8 cellular contexts compared by ENCODE assay signal in the genomic region with DNA sequence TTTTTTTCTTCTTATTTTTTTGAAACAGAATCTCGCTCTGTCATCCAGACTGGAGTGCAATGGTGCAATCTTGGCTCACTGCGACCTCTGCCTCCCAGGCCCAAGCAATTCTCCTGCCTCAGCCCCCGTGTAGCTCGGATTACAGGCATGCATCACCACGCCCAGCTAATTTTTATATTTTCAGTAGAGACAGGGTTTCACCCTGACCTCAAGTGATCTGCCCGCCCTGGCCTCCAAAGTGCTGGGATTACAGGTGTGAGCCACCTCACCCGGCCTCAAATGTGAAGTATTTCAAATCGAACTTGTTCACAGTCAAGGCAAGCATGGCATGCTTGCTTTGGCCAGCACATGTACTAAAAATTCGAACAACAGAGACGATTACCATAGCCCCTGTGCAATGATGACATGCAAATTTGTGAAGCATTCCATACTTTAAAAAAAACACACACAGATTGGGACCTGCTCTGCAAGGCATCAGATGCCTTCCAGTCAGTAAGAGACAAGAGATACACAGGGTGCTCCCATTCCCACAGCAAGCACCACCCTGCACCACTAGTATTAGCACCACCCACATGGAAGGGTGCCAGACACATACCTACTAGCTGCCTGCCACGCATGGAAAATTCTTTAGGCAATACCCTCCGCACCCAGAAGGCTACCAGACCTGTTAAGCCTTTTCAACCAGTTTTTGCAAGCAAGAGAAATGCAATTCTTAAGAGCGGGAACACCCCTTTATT. TPM values are rescaled to one million over a fixed set of nuclear protein-coding genes. Genes with fewer than 3 reads are reported as not detected.
DNase-seq lines count a peak whose midpoint lies in the region; ATAC-seq and TF ChIP-seq lines count a peak whose summit lies in the region.

No MANE protein-coding gene starts in this region.

- no peak overlapping the region for H3K27ac ChIP-seq in CD4-positive, alpha-beta memory T cell (ENCODE audit: low read depth, low read length)
- peak overlapping the region; percentile 78 for H3K27ac ChIP-seq in suprapubic skin

- peaks cover 0 to 2% (median 0%) of the 10 kb centered on the region in 8 donors for H3K9me3 Mint-ChIP-seq in CD4-positive, alpha-beta memory T cell

- peaks cover 0 to 100% (median 81%) of the 10 kb centered on the region in 4 donors for H3K4me1 Mint-ChIP-seq in CD4-positive, alpha-beta memory T cell

- H3K36me3 Mint-ChIP-seq in CD4-positive, alpha-beta memory T cell = peaks cover 0 to 8% of the 10 kb centered on the region in 2 donors

- TF ChIP-seq CTCF in astrocyte of the spinal cord (IDR thresholded peaks at IDR 0.05; ENCODE audit: low read depth, low read length) (no peak), suprapubic skin (IDR thresholded peaks at IDR 0.05) (peak in 1 of 2 donors; percentile 7)

- TF ChIP-seq POLR2A in suprapubic skin (IDR thresholded peaks at IDR 0.05) = no peak

- CTCF ChIA-PET in CD4-positive, alpha-beta memory T cell (lab: Charles Lee; ENCODE audit: partially characterized antibody) = interaction anchor here (1.2 kb wide), 1 partner anchor 41 kb away, joined by 3 read pairs; no protein-coding TSS in a partner anchor

- peak overlapping the region in 7 of 8 donors; percentile 32 to 70 (median 67) for H3K4me3 Mint-ChIP-seq in CD4-positive, alpha-beta memory T cell

- ATAC-seq in HG02970 (IDR thresholded peaks at IDR 0.05; ENCODE audit: low FRiP score, unreplicated experiment) (no peak), GM21529 (IDR thresholded peaks at IDR 0.05; ENCODE audit: unreplicated experiment) (no peak), HG03159 (IDR thresholded peaks at IDR 0.05; ENCODE audit: unreplicated experiment) (no peak)

- no peaks in the 10 kb centered on the region for H3K27me3 Mint-ChIP-seq in CD4-positive, alpha-beta memory T cell

- POLR2A ChIA-PET in CD4-positive, alpha-beta memory T cell (lab: Charles Lee; ENCODE audit: partially characterized antibody) = interaction anchor here (0.6 to 1.4 kb wide), 2 partner anchors 15 to 21 kb away, joined by 3 to 4 read pairs; no protein-coding TSS in a partner anchor

- in situ Hi-C loops in astrocyte of the spinal cord (cut with HindIII; ENCODE audit: low sequenced_read_pairs) = no loop called here

- no peaks in the 10 kb centered on the region for H3K27me3 ChIP-seq in CD4-positive, alpha-beta memory T cell (ENCODE audit: insufficient read depth, low read length)
- H3K27me3 ChIP-seq in suprapubic skin = no peaks in the 10 kb centered on the region

- peak in 1 of 5 donors; percentile 58 for DNase-seq in CD4-positive, alpha-beta memory T cell
- DNase-seq in HuH-7 (ENCODE audit: low spot score) = peak; percentile 72
- DNase-seq in astrocyte of the spinal cord (ENCODE audit: low read depth, low spot score) = peak; percentile 58
- DNase-seq in kidney glomerular epithelial cell (lab: John Stamatoyannopoulos, UW) = peak; percentile 51
- no peak for DNase-seq in suprapubic skin (ENCODE audit: low spot score in 2 of 2)

- WGBS in suprapubic skin = 32% methylated on average over 13 of the region's 13 CpGs

- intact Hi-C loops in CD4-positive, alpha-beta memory T cell (cut with micrococcal nuclease) = loop anchor here (2.0 kb wide), 1 partner anchor 42 kb away; no protein-coding TSS in a partner anchor

- no peak for TF ChIP-seq EP300 in suprapubic skin (IDR thresholded peaks at IDR 0.05)

- peaks cover 100% of the 10 kb centered on the region for H3K4me1 ChIP-seq in CD4-positive, alpha-beta memory T cell (ENCODE audit: insufficient read depth, low read length)
- peaks cover 89% of the 10 kb centered on the region for H3K4me1 ChIP-seq in suprapubic skin

- H3K4me3 ChIP-seq in CD4-positive, alpha-beta memory T cell (ENCODE audit: low read length in 2 of 2) = no peak overlapping the region
- H3K4me3 ChIP-seq in astrocyte of the spinal cord (ENCODE audit: low read depth, low read length) = no peak overlapping the region
- H3K4me3 ChIP-seq in suprapubic skin = peak overlapping the region; percentile 13

- H3K36me3 ChIP-seq in CD4-positive, alpha-beta memory T cell (ENCODE audit: insufficient read depth, low read length) = no peaks in the 10 kb centered on the region
- H3K36me3 ChIP-seq in suprapubic skin = no peaks in the 10 kb centered on the region

- H3K27ac Mint-ChIP-seq in CD4-positive, alpha-beta memory T cell = peak overlapping the region; percentile 67 to 91 (median 84)

- H3K9me3 ChIP-seq in CD4-positive, alpha-beta memory T cell (ENCODE audit: control insufficient read depth in 1 of 2, low read length in 2 of 2) = no peaks in the 10 kb centered on the region
- H3K9me3 ChIP-seq in suprapubic skin = no peaks in the 10 kb centered on the region

RNA-seq across cellular contexts. Expression of gene ANKRD11, which starts 47.2 kb away (rescaled TPM):
- 100 to 1,000 TPM; 229 to 246 TPM for total RNA-seq in CD4-positive, alpha-beta memory T cell
- 10 to 100 TPM in 1 of 2 donors, 1 to 10 TPM in 1; 3.9 to 49.7 TPM for polyA plus RNA-seq in CD4-positive, alpha-beta memory T cell
- total RNA-seq in suprapubic skin = 100 to 1,000 TPM in 3 of 4 donors, 10 to 100 TPM in 1; 85.4 to 212 (median 127) TPM

Comparison
In these comparisons a context has a peak if more than half of its experiments do, and no peak if none do; other contexts are left out.
1. DNase-seq: peak in HuH-7 (single experiment), astrocyte of the spinal cord (single experiment) and kidney glomerular epithelial cell (single experiment); none in suprapubic skin (0 of 2).